In genomic region chr5:119105971-119106370, GRCh38 we compare ENCODE assay signal across 1 cellular context.
TF ChIP-seq lines count a peak whose summit lies in the region.

No MANE protein-coding gene starts in this region.

TF ChIP-seq in GM12878, 131 proteins besides CTCF, POLR2A, EP300 and RAD21:
- TF ChIP-seq TCF12 (IDR thresholded peaks at IDR 0.05; ENCODE audit: low read depth, low read length) (no peak), HDAC2 (IDR thresholded peaks at IDR 0.05) (no peak), MTA2 (IDR thresholded peaks at IDR 0.05; ENCODE audit: low read depth) (no peak), SRF (IDR thresholded peaks at IDR 0.05; ENCODE audit: low read depth in 2 of 2, low read length in 2 of 2) (no peak), GABPA (IDR thresholded peaks at IDR 0.05; ENCODE audit: low read depth) (no peak), MEF2A (IDR thresholded peaks at IDR 0.05; ENCODE audit: insufficient read depth, low read depth, low read length) (no peak), KAT2A (conservative IDR thresholded peaks at IDR 0.05; ENCODE audit: control insufficient read depth, low read depth, low read length) (no peak)
